1 cellular context compared by ENCODE assay signal in genomic region chr6:24906314-24906713, GRCh38.
TF ChIP-seq lines count a peak whose summit lies in the region.

No MANE protein-coding gene starts in this region.

TF ChIP-seq in HEK293T, 16 proteins besides CTCF, POLR2A, EP300 and RAD21:
- TF ChIP-seq, protein P1, sequence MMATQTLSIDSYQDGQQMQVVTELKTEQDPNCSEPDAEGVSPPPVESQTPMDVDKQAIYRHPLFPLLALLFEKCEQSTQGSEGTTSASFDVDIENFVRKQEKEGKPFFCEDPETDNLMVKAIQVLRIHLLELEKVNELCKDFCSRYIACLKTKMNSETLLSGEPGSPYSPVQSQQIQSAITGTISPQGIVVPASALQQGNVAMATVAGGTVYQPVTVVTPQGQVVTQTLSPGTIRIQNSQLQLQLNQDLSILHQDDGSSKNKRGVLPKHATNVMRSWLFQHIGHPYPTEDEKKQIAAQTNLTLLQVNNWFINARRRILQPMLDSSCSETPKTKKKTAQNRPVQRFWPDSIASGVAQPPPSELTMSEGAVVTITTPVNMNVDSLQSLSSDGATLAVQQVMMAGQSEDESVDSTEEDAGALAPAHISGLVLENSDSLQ (IDR thresholded peaks at IDR 0.05), result no peak
- no peak for TF ChIP-seq FOXK2 (IDR thresholded peaks at IDR 0.05)
- TF ChIP-seq CTBP1 (IDR thresholded peaks at IDR 0.05; ENCODE audit: borderline replicate concordance), result no peak
- TF ChIP-seq ARNT (IDR thresholded peaks at IDR 0.05), result no peak
- no peak for TF ChIP-seq HDGF (IDR thresholded peaks at IDR 0.05; ENCODE audit: borderline replicate concordance)
- no peak for TF ChIP-seq LEF1 (IDR thresholded peaks at IDR 0.05; ENCODE audit: borderline replicate concordance)
- no peak for TF ChIP-seq ELF4 (IDR thresholded peaks at IDR 0.05)
- TF ChIP-seq L3MBTL2 (conservative IDR thresholded peaks at IDR 0.05), result no peak
